Comparison of ENCODE assay signal across 9 cellular contexts in the genomic region with DNA sequence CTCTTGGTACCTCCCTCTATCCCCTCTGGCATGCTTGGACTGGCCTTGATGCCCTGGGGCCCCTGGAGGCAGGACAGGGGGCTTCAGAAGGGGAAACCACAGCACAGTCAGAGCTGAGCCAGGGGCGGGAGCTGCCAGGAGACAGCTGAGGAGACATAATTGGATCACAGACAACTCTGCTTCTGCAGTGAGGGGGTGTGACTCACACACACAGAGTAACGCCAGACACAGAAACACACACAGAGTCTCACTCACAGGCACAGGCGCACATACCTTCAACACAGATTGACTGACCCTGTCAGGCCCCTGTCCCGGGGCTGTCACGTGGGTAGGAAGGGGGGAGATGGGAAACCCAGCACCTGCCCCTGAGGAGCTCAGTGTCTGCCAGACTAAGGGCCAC. TPM values are rescaled to one million over a fixed set of nuclear protein-coding genes. Genes with fewer than 3 reads are reported as not detected.
DNase-seq lines count a peak whose midpoint lies in the region; ATAC-seq and TF ChIP-seq lines count a peak whose summit lies in the region.
"Had no signal": no experiment of that assay in that cellular context is flagged by ENCODE, and none has a peak within 500 bp of the region (broad histone marks: within the 10 kb centered on the region; RNA-seq: fewer than 3 reads in every experiment).

No MANE protein-coding gene starts in this region.

- peak; percentile 42 for ATAC-seq in activated CD8-positive, alpha-beta T cell treated with anti-CD3 and anti-CD28 coated beads for 36 hours
- no peak for ATAC-seq in activated CD8-positive, alpha-beta T cell treated with anti-CD3 and anti-CD28 coated beads, Interleukin-2, amount 10 ng/mL, durations not matched to agents 7 days and 5 days

- TF ChIP-seq POLR2A in vagina (IDR thresholded peaks at IDR 0.05): no peak

- CTCF ChIA-PET in activated CD8-positive, alpha-beta T cell treated with anti-CD3 and anti-CD28 coated beads for 36 hours (lab: Charles Lee): interaction anchor here (3.5 kb wide), 1 partner anchor 20 kb away, joined by 16 read pairs; a partner anchor contains a TSS
- CTCF ChIA-PET in activated CD8-positive, alpha-beta T cell treated with anti-CD3 and anti-CD28 coated beads, Interleukin-2, amount 10 ng/mL, durations not matched to agents 7 days and 5 days (lab: Charles Lee): interaction anchor here (1.1 to 1.3 kb wide), 2 partner anchors 13 to 24 kb away, joined by 3 read pairs; no protein-coding TSS in a partner anchor
- CTCF ChIA-PET in activated naive CD4-positive, alpha-beta T cell treated with anti-CD3 and anti-CD28 coated beads, Interleukin-2, amount 10 ng/mL, durations not matched to agents 7 days and 5 days (lab: Charles Lee): no interaction called here

- POLR2A ChIA-PET in activated CD8-positive, alpha-beta T cell treated with anti-CD3 and anti-CD28 coated beads for 36 hours (lab: Charles Lee): no interaction called here
- POLR2A ChIA-PET in activated CD8-positive, alpha-beta T cell treated with anti-CD3 and anti-CD28 coated beads, Interleukin-2, amount 10 ng/mL, durations not matched to agents 7 days and 5 days (lab: Charles Lee): no interaction called here

- H3K4me3 Mint-ChIP-seq in activated CD8-positive, alpha-beta T cell treated with anti-CD3 and anti-CD28 coated beads for 36 hours: no peak overlapping the region
- no peak overlapping the region for H3K4me3 Mint-ChIP-seq in activated CD8-positive, alpha-beta T cell treated with anti-CD3 and anti-CD28 coated beads, Interleukin-2, amount 10 ng/mL, durations not matched to agents 7 days and 5 days
- peak overlapping the region; percentile 33 to 76 (median 48) for H3K4me3 Mint-ChIP-seq in brain
- H3K4me3 Mint-ChIP-seq in activated naive CD4-positive, alpha-beta T cell treated with anti-CD3 and anti-CD28 coated beads, Interleukin-2, amount 10 ng/mL, durations not matched to agents 7 days and 5 days: no peak overlapping the region

- no peaks in the 10 kb centered on the region for H3K36me3 ChIP-seq in vagina

- no peak for DNase-seq in activated CD8-positive, alpha-beta T cell treated with anti-CD3 and anti-CD28 coated beads for 36 hours
- DNase-seq in activated CD8-positive, alpha-beta T cell treated with anti-CD3 and anti-CD28 coated beads, Interleukin-2, amount 10 ng/mL, durations not matched to agents 7 days and 5 days: no peak
- DNase-seq in kidney glomerular epithelial cell (lab: John Stamatoyannopoulos, UW): peak; percentile 78
- no peak for DNase-seq in vagina (ENCODE audit: extremely low spot score in 2 of 2)
- no peak for DNase-seq in G401 (ENCODE audit: low spot score)
- no peak for DNase-seq in pons (ENCODE audit: low spot score)
- no peak for DNase-seq in activated naive CD4-positive, alpha-beta T cell treated with anti-CD3 and anti-CD28 coated beads, Interleukin-2, amount 10 ng/mL, durations not matched to agents 7 days and 5 days

- no peaks in the 10 kb centered on the region for H3K4me1 Mint-ChIP-seq in activated CD8-positive, alpha-beta T cell treated with anti-CD3 and anti-CD28 coated beads for 36 hours (ENCODE audit: low read depth)
- peaks cover 13% of the 10 kb centered on the region for H3K4me1 Mint-ChIP-seq in activated CD8-positive, alpha-beta T cell treated with anti-CD3 and anti-CD28 coated beads, Interleukin-2, amount 10 ng/mL, durations not matched to agents 7 days and 5 days (ENCODE audit: low read depth)
- peaks cover 69% of the 10 kb centered on the region for H3K4me1 Mint-ChIP-seq in brain
- H3K4me1 Mint-ChIP-seq in activated naive CD4-positive, alpha-beta T cell treated with anti-CD3 and anti-CD28 coated beads, Interleukin-2, amount 10 ng/mL, durations not matched to agents 7 days and 5 days: no peaks in the 10 kb centered on the region

- in situ Hi-C loops in G401 (cut with HindIII; ENCODE audit: low sequenced_read_pairs): no loop called here

- H3K27ac Mint-ChIP-seq in activated CD8-positive, alpha-beta T cell treated with anti-CD3 and anti-CD28 coated beads for 36 hours: no peak overlapping the region
- H3K27ac Mint-ChIP-seq in activated CD8-positive, alpha-beta T cell treated with anti-CD3 and anti-CD28 coated beads, Interleukin-2, amount 10 ng/mL, durations not matched to agents 7 days and 5 days: no peak overlapping the region
- peak overlapping the region; percentile 77 to 98 (median 91) for H3K27ac Mint-ChIP-seq in brain
- H3K27ac Mint-ChIP-seq in activated naive CD4-positive, alpha-beta T cell treated with anti-CD3 and anti-CD28 coated beads, Interleukin-2, amount 10 ng/mL, durations not matched to agents 7 days and 5 days: no peak overlapping the region

- H3K27me3 ChIP-seq in vagina: no peaks in the 10 kb centered on the region

- H3K36me3 Mint-ChIP-seq in activated CD8-positive, alpha-beta T cell treated with anti-CD3 and anti-CD28 coated beads for 36 hours (ENCODE audit: low read depth): no peaks in the 10 kb centered on the region
- no peaks in the 10 kb centered on the region for H3K36me3 Mint-ChIP-seq in activated CD8-positive, alpha-beta T cell treated with anti-CD3 and anti-CD28 coated beads, Interleukin-2, amount 10 ng/mL, durations not matched to agents 7 days and 5 days (ENCODE audit: low read depth)
- no peaks in the 10 kb centered on the region for H3K36me3 Mint-ChIP-seq in brain
- no peaks in the 10 kb centered on the region for H3K36me3 Mint-ChIP-seq in activated naive CD4-positive, alpha-beta T cell treated with anti-CD3 and anti-CD28 coated beads, Interleukin-2, amount 10 ng/mL, durations not matched to agents 7 days and 5 days

- intact Hi-C loops in activated CD8-positive, alpha-beta T cell treated with anti-CD3 and anti-CD28 coated beads for 36 hours (cut with micrococcal nuclease): no loop called here
- intact Hi-C loops in vagina (cut with DNase I): no loop called here

- no peak overlapping the region for H3K4me3 ChIP-seq in vagina

- H3K4me1 ChIP-seq in vagina: peaks cover 67% of the 10 kb centered on the region

- H3K27ac ChIP-seq in vagina: peak overlapping the region; percentile 72
- H3K27ac ChIP-seq: C4-2B had no signal

- no peaks in the 10 kb centered on the region for H3K27me3 Mint-ChIP-seq in activated CD8-positive, alpha-beta T cell treated with anti-CD3 and anti-CD28 coated beads for 36 hours
- peaks cover 5% of the 10 kb centered on the region for H3K27me3 Mint-ChIP-seq in activated CD8-positive, alpha-beta T cell treated with anti-CD3 and anti-CD28 coated beads, Interleukin-2, amount 10 ng/mL, durations not matched to agents 7 days and 5 days (ENCODE audit: low read depth)
- no peaks in the 10 kb centered on the region for H3K27me3 Mint-ChIP-seq in brain
- H3K27me3 Mint-ChIP-seq in activated naive CD4-positive, alpha-beta T cell treated with anti-CD3 and anti-CD28 coated beads, Interleukin-2, amount 10 ng/mL, durations not matched to agents 7 days and 5 days: peaks cover 23% of the 10 kb centered on the region

- no peaks in the 10 kb centered on the region for H3K9me3 ChIP-seq in vagina

- TF ChIP-seq CTCF in activated CD8-positive, alpha-beta T cell treated with anti-CD3 and anti-CD28 coated beads for 36 hours (IDR thresholded peaks at IDR 0.05): no peak
- TF ChIP-seq CTCF in brain (conservative IDR thresholded peaks at IDR 0.05) (no peak), vagina (IDR thresholded peaks at IDR 0.05) (no peak)

- H3K9me3 Mint-ChIP-seq in activated CD8-positive, alpha-beta T cell treated with anti-CD3 and anti-CD28 coated beads for 36 hours: no peaks in the 10 kb centered on the region
- H3K9me3 Mint-ChIP-seq in activated CD8-positive, alpha-beta T cell treated with anti-CD3 and anti-CD28 coated beads, Interleukin-2, amount 10 ng/mL, durations not matched to agents 7 days and 5 days (ENCODE audit: insufficient read depth): no peaks in the 10 kb centered on the region
- H3K9me3 Mint-ChIP-seq in brain: no peaks in the 10 kb centered on the region
- H3K9me3 Mint-ChIP-seq in activated naive CD4-positive, alpha-beta T cell treated with anti-CD3 and anti-CD28 coated beads, Interleukin-2, amount 10 ng/mL, durations not matched to agents 7 days and 5 days: no peaks in the 10 kb centered on the region

RNA-seq across cellular contexts. Expression of a gene that starts 20.6 kb away (rescaled TPM):
- 1 to 10 TPM; 8.1 to 8.6 TPM for total RNA-seq in activated CD8-positive, alpha-beta T cell treated with anti-CD3 and anti-CD28 coated beads for 36 hours
- total RNA-seq in activated CD8-positive, alpha-beta T cell treated with anti-CD3 and anti-CD28 coated beads, Interleukin-2, amount 10 ng/mL, durations not matched to agents 7 days and 5 days: 1 to 10 TPM; 4.0 to 4.5 TPM
- polyA plus RNA-seq in brain (ENCODE audit: insufficient read depth, low read depth, low replicate concordance): 109 TPM
- 75.9 TPM for total RNA-seq in vagina
- total RNA-seq in G401 (2014; rRNA removed; shearing (Covaris generic)): 68.8 and 74.1 TPM in 2 replicates

RNA-seq across cellular contexts. Expression of a gene that starts 21.1 kb away (rescaled TPM):
- 10 to 100 TPM; 77.7 to 91.5 TPM for total RNA-seq in activated CD8-positive, alpha-beta T cell treated with anti-CD3 and anti-CD28 coated beads for 36 hours
- total RNA-seq in activated CD8-positive, alpha-beta T cell treated with anti-CD3 and anti-CD28 coated beads, Interleukin-2, amount 10 ng/mL, durations not matched to agents 7 days and 5 days: 10 to 100 TPM; 84.3 to 89.6 TPM
- 36.6 TPM for polyA plus RNA-seq in brain (ENCODE audit: insufficient read depth, low read depth, low replicate concordance)
- total RNA-seq in vagina: 59.2 TPM
- 89.9 and 113 TPM in 2 replicates for total RNA-seq in G401 (2014; rRNA removed; shearing (Covaris generic))

RNA-seq across cellular contexts. Expression of a gene that starts 40.9 kb away (rescaled TPM):
- total RNA-seq in activated CD8-positive, alpha-beta T cell treated with anti-CD3 and anti-CD28 coated beads for 36 hours: 10 to 100 TPM; 70.8 to 71.4 TPM
- 100 to 1,000 TPM; 104 to 105 TPM for total RNA-seq in activated CD8-positive, alpha-beta T cell treated with anti-CD3 and anti-CD28 coated beads, Interleukin-2, amount 10 ng/mL, durations not matched to agents 7 days and 5 days
- 6.2 TPM for polyA plus RNA-seq in brain (ENCODE audit: insufficient read depth, low read depth, low replicate concordance)
- 32.2 TPM for total RNA-seq in vagina
- total RNA-seq in G401 (2014; rRNA removed; shearing (Covaris generic)): 10.0 and 11.6 TPM in 2 replicates

Comparison
In these comparisons a context has a peak if more than half of its experiments do, and no peak if none do; other contexts are left out.
1. H3K27ac Mint-ChIP-seq: peak in brain (5 of 5); none in activated CD8-positive, alpha-beta T cell treated with anti-CD3 and anti-CD28 coated beads for 36 hours (single experiment), activated CD8-positive, alpha-beta T cell treated with anti-CD3 and anti-CD28 coated beads, Interleukin-2, amount 10 ng/mL, durations not matched to agents 7 days and 5 days (single experiment) and activated naive CD4-positive, alpha-beta T cell treated with anti-CD3 and anti-CD28 coated beads, Interleukin-2, amount 10 ng/mL, durations not matched to agents 7 days and 5 days (single experiment).
2. H3K4me3 Mint-ChIP-seq: peak in brain (5 of 5); none in activated CD8-positive, alpha-beta T cell treated with anti-CD3 and anti-CD28 coated beads for 36 hours (single experiment), activated CD8-positive, alpha-beta T cell treated with anti-CD3 and anti-CD28 coated beads, Interleukin-2, amount 10 ng/mL, durations not matched to agents 7 days and 5 days (single experiment) and activated naive CD4-positive, alpha-beta T cell treated with anti-CD3 and anti-CD28 coated beads, Interleukin-2, amount 10 ng/mL, durations not matched to agents 7 days and 5 days (single experiment).